ENCODE assay signal across 12 cellular contexts in the genomic region with DNA sequence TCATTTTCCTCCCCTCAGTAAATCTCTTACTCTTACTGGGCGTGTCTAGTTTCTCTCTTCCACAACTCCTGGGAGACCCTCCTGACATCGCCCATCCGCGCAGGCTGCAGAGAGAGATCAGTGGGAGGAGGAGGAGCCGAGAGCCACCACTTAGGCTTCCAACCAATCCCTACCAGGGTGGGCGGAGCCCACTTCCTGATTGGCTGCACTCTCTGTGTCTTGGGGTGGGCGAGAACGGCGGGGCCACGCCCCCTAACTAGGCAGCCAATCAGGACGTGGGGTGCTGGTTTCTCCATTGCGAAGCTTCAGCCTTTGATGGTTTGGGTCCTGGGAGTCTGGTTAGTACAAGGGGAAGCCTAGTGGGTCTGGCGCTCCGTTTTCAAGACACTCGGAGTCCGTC. TPM values are rescaled to one million over a fixed set of nuclear protein-coding genes. Genes with fewer than 3 reads are reported as not detected.
DNase-seq lines count a peak whose midpoint lies in the region; ATAC-seq and TF ChIP-seq lines count a peak whose summit lies in the region.
"Had no signal": no experiment of that assay in that cellular context is flagged by ENCODE, and none has a peak within 500 bp of the region (broad histone marks: within the 10 kb centered on the region; RNA-seq: fewer than 3 reads in every experiment).

A gene (plus strand): TSS at position 330 of the 400 bp plus-strand sequence. CDS start 87 bp downstream, outside the sequence.

- no peak for TF ChIP-seq CTCF in BE2C (IDR thresholded peaks at IDR 0.05; ENCODE audit: low read depth, low read length)
- TF ChIP-seq CTCF in omental fat pad (IDR thresholded peaks at IDR 0.05) = no peak

- no peak within 1 kb of the TSS for H3K27ac ChIP-seq in SJCRH30
- no peak within 1 kb of the TSS for H3K27ac ChIP-seq in iPS DF 6.9 (ENCODE audit: low read length)
- H3K27ac ChIP-seq: SK-N-MC had no signal

- 0 out of 2 replicates have a peak, but pooled peaks cover 3% of the 10 kb centered on the region for H3K27me3 ChIP-seq in BE2C
- H3K27me3 ChIP-seq in SJCRH30 = no peaks in the 10 kb centered on the region
- no peaks in the 10 kb centered on the region for H3K27me3 ChIP-seq in iPS DF 6.9 (ENCODE audit: control insufficient read depth, insufficient read depth, low read length)

- no peak for ATAC-seq in omental fat pad (ENCODE audit: low FRiP score)

- H3K9me3 ChIP-seq in BE2C (no peaks in the 10 kb centered on the region), SJCRH30 (replicated peaks) (no peaks in the 10 kb centered on the region), iPS DF 6.9 (ENCODE audit: control insufficient read depth, insufficient read depth, low read length) (no peaks in the 10 kb centered on the region)

- WGBS in iPS DF 6.9 (ENCODE audit: insufficient coverage, insufficient read length) = no CpG with 5 or more reads among the region's 16 CpGs

- H3K36me3 ChIP-seq in BE2C (no peaks in the 10 kb centered on the region), SJCRH30 (no peaks in the 10 kb centered on the region), iPS DF 6.9 (ENCODE audit: control insufficient read depth, insufficient read depth, low read length) (no peaks in the 10 kb centered on the region)

- DNase-seq in BE2C (peak; percentile 95), Daoy (ENCODE audit: low read depth) (peak; percentile 18), SJCRH30 (peak; percentile 30 to 46), iPS DF 6.9 (ENCODE audit: low read depth, low spot score) (peak; percentile 31), omental fat pad (ENCODE audit: low spot score) (no peak), RKO (ENCODE audit: low spot score) (no peak), NCI-H345 (lab: John Stamatoyannopoulos, UW) (no peak)
- DNase-seq: DMS79 treated with DMSO at 0.1 percent for 48 hours, immature natural killer cell had no signal

- H3K4me3 ChIP-seq in BE2C (ENCODE audit: low read depth, low read length) (peak within 1 kb of the TSS; percentile 23; the same call in 1 of the 2 replicates), SJCRH30 (no peak within 1 kb of the TSS), iPS DF 6.9 (ENCODE audit: low read length) (no peak within 1 kb of the TSS)
- H3K4me3 ChIP-seq: SK-N-MC had no signal

- no peaks in the 10 kb centered on the region for H3K4me1 ChIP-seq in BE2C
- no peaks in the 10 kb centered on the region for H3K4me1 ChIP-seq in SJCRH30
- no peaks in the 10 kb centered on the region for H3K4me1 ChIP-seq in iPS DF 6.9 (ENCODE audit: control insufficient read depth, insufficient read depth, low read length)

RNA-seq across cellular contexts. Expression of the gene that starts here (rescaled TPM):
- not detected for polyA plus RNA-seq in BE2C (2012; ENCODE audit: insufficient read depth, insufficient read length, low read depth)
- total RNA-seq in Daoy (2014; rRNA removed; shearing (Covaris generic)) = not detected in 2 replicates
- not detected in 2 replicates for total RNA-seq in SJCRH30 (2014; rRNA removed; shearing (Covaris generic))
- total RNA-seq in omental fat pad = not detected
- total RNA-seq: right cardiac atrium had no signal
- polyA plus RNA-seq: esophagus, immature natural killer cell, right cardiac atrium had no signal

Comparison
In these comparisons a context has a peak if more than half of its experiments do, and no peak if none do; other contexts are left out.
1. Peak in DNase-seq in Daoy; RNA of the gene not detected or under 1 TPM.
2. Peak in DNase-seq in SJCRH30; RNA of the gene not detected or under 1 TPM.
3. DNase-seq: peak in BE2C (single experiment) and iPS DF 6.9 (single experiment); none in omental fat pad (single experiment), RKO (single experiment) and NCI-H345 (single experiment).